Comparison of ENCODE assay signal across 1 cellular context in the genomic region with DNA sequence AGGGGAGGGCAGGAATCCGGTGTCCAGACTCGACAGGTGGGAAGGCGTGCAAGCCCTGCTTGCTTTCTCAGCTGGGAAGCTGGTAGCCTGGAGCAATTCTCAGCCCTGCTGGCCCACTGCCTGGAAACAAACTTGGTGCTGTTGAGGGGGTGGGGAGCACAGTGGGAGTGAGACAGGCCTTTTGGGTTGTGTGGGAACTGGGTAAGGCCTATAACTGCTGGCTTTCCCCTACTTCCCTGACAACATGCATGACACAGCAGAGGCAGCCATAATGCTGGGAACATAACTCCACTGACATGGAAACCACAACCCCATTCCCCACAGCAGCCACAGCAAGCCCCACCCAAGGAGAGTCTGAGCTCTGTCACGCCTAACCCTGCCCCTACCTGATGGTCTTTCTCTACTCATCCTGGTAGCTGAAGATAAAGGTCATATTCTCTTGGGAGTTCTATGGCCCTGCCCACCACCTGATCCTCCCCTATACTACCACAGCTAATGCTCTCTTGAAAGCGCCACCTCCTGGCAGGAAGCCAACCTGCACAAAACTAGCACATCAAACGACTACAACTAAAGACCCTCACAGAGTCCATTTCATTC.
A peak's percentile ranks its signal among the peaks of the same experiment; 100 is the strongest.
TF ChIP-seq lines count a peak whose summit lies in the region.

No MANE protein-coding gene starts in this region.

TF ChIP-seq in K562, 482 proteins besides CTCF, POLR2A, EP300 and RAD21 (continued from another document and continues in another):
- TF ChIP-seq, protein P1, sequence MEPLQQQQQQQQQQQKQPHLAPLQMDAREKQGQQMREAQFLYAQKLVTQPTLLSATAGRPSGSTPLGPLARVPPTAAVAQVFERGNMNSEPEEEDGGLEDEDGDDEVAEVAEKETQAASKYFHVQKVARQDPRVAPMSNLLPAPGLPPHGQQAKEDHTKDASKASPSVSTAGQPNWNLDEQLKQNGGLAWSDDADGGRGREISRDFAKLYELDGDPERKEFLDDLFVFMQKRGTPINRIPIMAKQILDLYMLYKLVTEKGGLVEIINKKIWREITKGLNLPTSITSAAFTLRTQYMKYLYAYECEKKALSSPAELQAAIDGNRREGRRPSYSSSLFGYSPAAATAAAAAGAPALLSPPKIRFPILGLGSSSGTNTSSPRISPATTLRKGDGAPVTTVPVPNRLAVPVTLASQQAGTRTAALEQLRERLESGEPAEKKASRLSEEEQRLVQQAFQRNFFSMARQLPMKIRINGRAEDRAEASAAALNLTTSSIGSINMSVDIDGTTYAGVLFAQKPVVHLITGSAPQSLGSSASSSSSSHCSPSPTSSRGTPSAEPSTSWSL (CRISPR knock-in tag; IDR thresholded peaks at IDR 0.05; ENCODE audit: borderline replicate concordance): no peak
- no peak for TF ChIP-seq PML (IDR thresholded peaks at IDR 0.05; ENCODE audit: low read length)
- TF ChIP-seq THRAP3 (IDR thresholded peaks at IDR 0.05; ENCODE audit: borderline replicate concordance): no peak
- no peak for TF ChIP-seq PRPF4 (IDR thresholded peaks at IDR 0.05; ENCODE audit: insufficient read depth, low read depth, low read length, poor library complexity, severe bottlenecking)
- TF ChIP-seq ZNF41 (CRISPR knock-in tag; conservative IDR thresholded peaks at IDR 0.05): no peak
- no peak for TF ChIP-seq ZNF668 (CRISPR knock-in tag; IDR thresholded peaks at IDR 0.05)
- TF ChIP-seq, protein P2, sequence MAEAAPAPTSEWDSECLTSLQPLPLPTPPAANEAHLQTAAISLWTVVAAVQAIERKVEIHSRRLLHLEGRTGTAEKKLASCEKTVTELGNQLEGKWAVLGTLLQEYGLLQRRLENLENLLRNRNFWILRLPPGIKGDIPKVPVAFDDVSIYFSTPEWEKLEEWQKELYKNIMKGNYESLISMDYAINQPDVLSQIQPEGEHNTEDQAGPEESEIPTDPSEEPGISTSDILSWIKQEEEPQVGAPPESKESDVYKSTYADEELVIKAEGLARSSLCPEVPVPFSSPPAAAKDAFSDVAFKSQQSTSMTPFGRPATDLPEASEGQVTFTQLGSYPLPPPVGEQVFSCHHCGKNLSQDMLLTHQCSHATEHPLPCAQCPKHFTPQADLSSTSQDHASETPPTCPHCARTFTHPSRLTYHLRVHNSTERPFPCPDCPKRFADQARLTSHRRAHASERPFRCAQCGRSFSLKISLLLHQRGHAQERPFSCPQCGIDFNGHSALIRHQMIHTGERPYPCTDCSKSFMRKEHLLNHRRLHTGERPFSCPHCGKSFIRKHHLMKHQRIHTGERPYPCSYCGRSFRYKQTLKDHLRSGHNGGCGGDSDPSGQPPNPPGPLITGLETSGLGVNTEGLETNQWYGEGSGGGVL (CRISPR knock-in tag; IDR thresholded peaks at IDR 0.05): no peak
- TF ChIP-seq, protein P3, sequence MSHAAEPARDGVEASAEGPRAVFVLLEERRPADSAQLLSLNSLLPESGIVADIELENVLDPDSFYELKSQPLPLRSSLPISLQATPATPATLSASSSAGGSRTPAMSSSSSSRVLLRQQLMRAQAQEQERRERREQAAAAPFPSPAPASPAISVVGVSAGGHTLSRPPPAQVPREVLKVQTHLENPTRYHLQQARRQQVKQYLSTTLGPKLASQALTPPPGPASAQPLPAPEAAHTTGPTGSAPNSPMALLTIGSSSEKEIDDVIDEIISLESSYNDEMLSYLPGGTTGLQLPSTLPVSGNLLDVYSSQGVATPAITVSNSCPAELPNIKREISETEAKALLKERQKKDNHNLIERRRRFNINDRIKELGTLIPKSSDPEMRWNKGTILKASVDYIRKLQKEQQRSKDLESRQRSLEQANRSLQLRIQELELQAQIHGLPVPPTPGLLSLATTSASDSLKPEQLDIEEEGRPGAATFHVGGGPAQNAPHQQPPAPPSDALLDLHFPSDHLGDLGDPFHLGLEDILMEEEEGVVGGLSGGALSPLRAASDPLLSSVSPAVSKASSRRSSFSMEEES (CRISPR knock-in tag; IDR thresholded peaks at IDR 0.05): no peak
- TF ChIP-seq, protein P4, sequence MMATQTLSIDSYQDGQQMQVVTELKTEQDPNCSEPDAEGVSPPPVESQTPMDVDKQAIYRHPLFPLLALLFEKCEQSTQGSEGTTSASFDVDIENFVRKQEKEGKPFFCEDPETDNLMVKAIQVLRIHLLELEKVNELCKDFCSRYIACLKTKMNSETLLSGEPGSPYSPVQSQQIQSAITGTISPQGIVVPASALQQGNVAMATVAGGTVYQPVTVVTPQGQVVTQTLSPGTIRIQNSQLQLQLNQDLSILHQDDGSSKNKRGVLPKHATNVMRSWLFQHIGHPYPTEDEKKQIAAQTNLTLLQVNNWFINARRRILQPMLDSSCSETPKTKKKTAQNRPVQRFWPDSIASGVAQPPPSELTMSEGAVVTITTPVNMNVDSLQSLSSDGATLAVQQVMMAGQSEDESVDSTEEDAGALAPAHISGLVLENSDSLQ (IDR thresholded peaks at IDR 0.05): peak; percentile 58
- TF ChIP-seq PURB (CRISPR knock-in tag; IDR thresholded peaks at IDR 0.05; ENCODE audit: low read depth): no peak
- TF ChIP-seq STAT5A (IDR thresholded peaks at IDR 0.05; ENCODE audit: borderline replicate concordance, low read length): peak; percentile 46; the same call in 1 of the 2 replicates
- TF ChIP-seq, protein P5, sequence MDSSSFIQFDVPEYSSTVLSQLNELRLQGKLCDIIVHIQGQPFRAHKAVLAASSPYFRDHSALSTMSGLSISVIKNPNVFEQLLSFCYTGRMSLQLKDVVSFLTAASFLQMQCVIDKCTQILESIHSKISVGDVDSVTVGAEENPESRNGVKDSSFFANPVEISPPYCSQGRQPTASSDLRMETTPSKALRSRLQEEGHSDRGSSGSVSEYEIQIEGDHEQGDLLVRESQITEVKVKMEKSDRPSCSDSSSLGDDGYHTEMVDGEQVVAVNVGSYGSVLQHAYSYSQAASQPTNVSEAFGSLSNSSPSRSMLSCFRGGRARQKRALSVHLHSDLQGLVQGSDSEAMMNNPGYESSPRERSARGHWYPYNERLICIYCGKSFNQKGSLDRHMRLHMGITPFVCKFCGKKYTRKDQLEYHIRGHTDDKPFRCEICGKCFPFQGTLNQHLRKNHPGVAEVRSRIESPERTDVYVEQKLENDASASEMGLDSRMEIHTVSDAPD (CRISPR knock-in tag; IDR thresholded peaks at IDR 0.05): no peak
- 0 out of 2 replicates have a peak, but pooled peaks have one; percentile 6 for TF ChIP-seq KLF16 (IDR thresholded peaks at IDR 0.05)
- peak; percentile 75 for TF ChIP-seq ZNF316 (IDR thresholded peaks at IDR 0.05)
- peak; percentile 29; the same call in 1 of the 2 replicates for TF ChIP-seq EGR1 (conservative IDR thresholded peaks at IDR 0.05)
- TF ChIP-seq ZNF644 (tag; IDR thresholded peaks at IDR 0.05; ENCODE audit: low read depth): no peak
- TF ChIP-seq MAFG (tag; conservative IDR thresholded peaks at IDR 0.05): peak; percentile 71
- TF ChIP-seq ZNF175 (CRISPR knock-in tag; IDR thresholded peaks at IDR 0.05; ENCODE audit: low read depth): no peak
- no peak for TF ChIP-seq ZBTB17 (CRISPR knock-in tag; IDR thresholded peaks at IDR 0.05)
- TF ChIP-seq NEUROD1 (IDR thresholded peaks at IDR 0.05; ENCODE audit: borderline replicate concordance, low read depth, low read length, partially characterized antibody): no peak
- peak; percentile 25; the same call in 1 of the 2 replicates for TF ChIP-seq ETV5 (CRISPR knock-in tag; IDR thresholded peaks at IDR 0.05; ENCODE audit: low read depth)
- TF ChIP-seq TEAD1 (CRISPR knock-in tag; IDR thresholded peaks at IDR 0.05): peak in 1 of 2 experiments; percentile 24; a peak in 1 of 4 replicates
- TF ChIP-seq, protein P6, sequence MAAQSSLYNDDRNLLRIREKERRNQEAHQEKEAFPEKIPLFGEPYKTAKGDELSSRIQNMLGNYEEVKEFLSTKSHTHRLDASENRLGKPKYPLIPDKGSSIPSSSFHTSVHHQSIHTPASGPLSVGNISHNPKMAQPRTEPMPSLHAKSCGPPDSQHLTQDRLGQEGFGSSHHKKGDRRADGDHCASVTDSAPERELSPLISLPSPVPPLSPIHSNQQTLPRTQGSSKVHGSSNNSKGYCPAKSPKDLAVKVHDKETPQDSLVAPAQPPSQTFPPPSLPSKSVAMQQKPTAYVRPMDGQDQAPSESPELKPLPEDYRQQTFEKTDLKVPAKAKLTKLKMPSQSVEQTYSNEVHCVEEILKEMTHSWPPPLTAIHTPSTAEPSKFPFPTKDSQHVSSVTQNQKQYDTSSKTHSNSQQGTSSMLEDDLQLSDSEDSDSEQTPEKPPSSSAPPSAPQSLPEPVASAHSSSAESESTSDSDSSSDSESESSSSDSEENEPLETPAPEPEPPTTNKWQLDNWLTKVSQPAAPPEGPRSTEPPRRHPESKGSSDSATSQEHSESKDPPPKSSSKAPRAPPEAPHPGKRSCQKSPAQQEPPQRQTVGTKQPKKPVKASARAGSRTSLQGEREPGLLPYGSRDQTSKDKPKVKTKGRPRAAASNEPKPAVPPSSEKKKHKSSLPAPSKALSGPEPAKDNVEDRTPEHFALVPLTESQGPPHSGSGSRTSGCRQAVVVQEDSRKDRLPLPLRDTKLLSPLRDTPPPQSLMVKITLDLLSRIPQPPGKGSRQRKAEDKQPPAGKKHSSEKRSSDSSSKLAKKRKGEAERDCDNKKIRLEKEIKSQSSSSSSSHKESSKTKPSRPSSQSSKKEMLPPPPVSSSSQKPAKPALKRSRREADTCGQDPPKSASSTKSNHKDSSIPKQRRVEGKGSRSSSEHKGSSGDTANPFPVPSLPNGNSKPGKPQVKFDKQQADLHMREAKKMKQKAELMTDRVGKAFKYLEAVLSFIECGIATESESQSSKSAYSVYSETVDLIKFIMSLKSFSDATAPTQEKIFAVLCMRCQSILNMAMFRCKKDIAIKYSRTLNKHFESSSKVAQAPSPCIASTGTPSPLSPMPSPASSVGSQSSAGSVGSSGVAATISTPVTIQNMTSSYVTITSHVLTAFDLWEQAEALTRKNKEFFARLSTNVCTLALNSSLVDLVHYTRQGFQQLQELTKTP (IDR thresholded peaks at IDR 0.05; ENCODE audit: low read depth in 1 of 2, partially characterized antibody in 2 of 2): no peak
- TF ChIP-seq YY1 (IDR thresholded peaks at IDR 0.05; ENCODE audit: borderline replicate concordance in 1 of 3, control insufficient read depth in 1 of 3, extremely low read depth in 1 of 3, insufficient read depth in 3 of 3, insufficient read length in 1 of 3, insufficient replicate concordance in 2 of 3, low read depth in 1 of 3, low read length in 2 of 3): peak; percentile 43 to 84 (median 59)
- no peak for TF ChIP-seq SIRT6 (IDR thresholded peaks at IDR 0.05; ENCODE audit: low read depth, low read length)
- TF ChIP-seq, protein P7, sequence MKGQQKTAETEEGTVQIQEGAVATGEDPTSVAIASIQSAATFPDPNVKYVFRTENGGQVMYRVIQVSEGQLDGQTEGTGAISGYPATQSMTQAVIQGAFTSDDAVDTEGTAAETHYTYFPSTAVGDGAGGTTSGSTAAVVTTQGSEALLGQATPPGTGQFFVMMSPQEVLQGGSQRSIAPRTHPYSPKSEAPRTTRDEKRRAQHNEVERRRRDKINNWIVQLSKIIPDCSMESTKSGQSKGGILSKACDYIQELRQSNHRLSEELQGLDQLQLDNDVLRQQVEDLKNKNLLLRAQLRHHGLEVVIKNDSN (CRISPR knock-in tag; IDR thresholded peaks at IDR 0.05): peak; percentile 41; the same call in 1 of the 2 replicates
- TF ChIP-seq, protein P8, sequence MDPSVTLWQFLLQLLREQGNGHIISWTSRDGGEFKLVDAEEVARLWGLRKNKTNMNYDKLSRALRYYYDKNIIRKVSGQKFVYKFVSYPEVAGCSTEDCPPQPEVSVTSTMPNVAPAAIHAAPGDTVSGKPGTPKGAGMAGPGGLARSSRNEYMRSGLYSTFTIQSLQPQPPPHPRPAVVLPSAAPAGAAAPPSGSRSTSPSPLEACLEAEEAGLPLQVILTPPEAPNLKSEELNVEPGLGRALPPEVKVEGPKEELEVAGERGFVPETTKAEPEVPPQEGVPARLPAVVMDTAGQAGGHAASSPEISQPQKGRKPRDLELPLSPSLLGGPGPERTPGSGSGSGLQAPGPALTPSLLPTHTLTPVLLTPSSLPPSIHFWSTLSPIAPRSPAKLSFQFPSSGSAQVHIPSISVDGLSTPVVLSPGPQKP (CRISPR knock-in tag; IDR thresholded peaks at IDR 0.05): no peak
- peak; percentile 38; the same call in 1 of the 2 replicates for TF ChIP-seq RFX1 (IDR thresholded peaks at IDR 0.05)
- TF ChIP-seq, protein P9, sequence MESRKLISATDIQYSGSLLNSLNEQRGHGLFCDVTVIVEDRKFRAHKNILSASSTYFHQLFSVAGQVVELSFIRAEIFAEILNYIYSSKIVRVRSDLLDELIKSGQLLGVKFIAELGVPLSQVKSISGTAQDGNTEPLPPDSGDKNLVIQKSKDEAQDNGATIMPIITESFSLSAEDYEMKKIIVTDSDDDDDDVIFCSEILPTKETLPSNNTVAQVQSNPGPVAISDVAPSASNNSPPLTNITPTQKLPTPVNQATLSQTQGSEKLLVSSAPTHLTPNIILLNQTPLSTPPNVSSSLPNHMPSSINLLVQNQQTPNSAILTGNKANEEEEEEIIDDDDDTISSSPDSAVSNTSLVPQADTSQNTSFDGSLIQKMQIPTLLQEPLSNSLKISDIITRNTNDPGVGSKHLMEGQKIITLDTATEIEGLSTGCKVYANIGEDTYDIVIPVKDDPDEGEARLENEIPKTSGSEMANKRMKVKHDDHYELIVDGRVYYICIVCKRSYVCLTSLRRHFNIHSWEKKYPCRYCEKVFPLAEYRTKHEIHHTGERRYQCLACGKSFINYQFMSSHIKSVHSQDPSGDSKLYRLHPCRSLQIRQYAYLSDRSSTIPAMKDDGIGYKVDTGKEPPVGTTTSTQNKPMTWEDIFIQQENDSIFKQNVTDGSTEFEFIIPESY (CRISPR knock-in tag; IDR thresholded peaks at IDR 0.05): no peak
- TF ChIP-seq, protein P10, sequence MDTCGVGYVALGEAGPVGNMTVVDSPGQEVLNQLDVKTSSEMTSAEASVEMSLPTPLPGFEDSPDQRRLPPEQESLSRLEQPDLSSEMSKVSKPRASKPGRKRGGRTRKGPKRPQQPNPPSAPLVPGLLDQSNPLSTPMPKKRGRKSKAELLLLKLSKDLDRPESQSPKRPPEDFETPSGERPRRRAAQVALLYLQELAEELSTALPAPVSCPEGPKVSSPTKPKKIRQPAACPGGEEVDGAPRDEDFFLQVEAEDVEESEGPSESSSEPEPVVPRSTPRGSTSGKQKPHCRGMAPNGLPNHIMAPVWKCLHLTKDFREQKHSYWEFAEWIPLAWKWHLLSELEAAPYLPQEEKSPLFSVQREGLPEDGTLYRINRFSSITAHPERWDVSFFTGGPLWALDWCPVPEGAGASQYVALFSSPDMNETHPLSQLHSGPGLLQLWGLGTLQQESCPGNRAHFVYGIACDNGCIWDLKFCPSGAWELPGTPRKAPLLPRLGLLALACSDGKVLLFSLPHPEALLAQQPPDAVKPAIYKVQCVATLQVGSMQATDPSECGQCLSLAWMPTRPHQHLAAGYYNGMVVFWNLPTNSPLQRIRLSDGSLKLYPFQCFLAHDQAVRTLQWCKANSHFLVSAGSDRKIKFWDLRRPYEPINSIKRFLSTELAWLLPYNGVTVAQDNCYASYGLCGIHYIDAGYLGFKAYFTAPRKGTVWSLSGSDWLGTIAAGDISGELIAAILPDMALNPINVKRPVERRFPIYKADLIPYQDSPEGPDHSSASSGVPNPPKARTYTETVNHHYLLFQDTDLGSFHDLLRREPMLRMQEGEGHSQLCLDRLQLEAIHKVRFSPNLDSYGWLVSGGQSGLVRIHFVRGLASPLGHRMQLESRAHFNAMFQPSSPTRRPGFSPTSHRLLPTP (IDR thresholded peaks at IDR 0.05; ENCODE audit: borderline replicate concordance, extremely low read depth, insufficient read length): no peak
- TF ChIP-seq XRCC5 (IDR thresholded peaks at IDR 0.05; ENCODE audit: low read depth, low read length): 0 out of 2 replicates have a peak, but pooled peaks have one; percentile 55
- TF ChIP-seq, protein P11, sequence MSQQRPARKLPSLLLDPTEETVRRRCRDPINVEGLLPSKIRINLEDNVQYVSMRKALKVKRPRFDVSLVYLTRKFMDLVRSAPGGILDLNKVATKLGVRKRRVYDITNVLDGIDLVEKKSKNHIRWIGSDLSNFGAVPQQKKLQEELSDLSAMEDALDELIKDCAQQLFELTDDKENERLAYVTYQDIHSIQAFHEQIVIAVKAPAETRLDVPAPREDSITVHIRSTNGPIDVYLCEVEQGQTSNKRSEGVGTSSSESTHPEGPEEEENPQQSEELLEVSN (IDR thresholded peaks at IDR 0.05; ENCODE audit: borderline replicate concordance in 1 of 2, extremely low read depth in 1 of 2, insufficient read depth in 1 of 2, insufficient read length in 1 of 2, low read depth in 1 of 2, low read length in 1 of 2, poor library complexity in 1 of 2, severe bottlenecking in 1 of 2): no peak
